Comparison of ENCODE assay signal across 1 cellular context in genomic region chr17:67278363-67278762, GRCh38.
A peak's percentile ranks its signal among the peaks of the same experiment; 100 is the strongest.
TF ChIP-seq lines count a peak whose summit lies in the region.

No MANE protein-coding gene starts in this region.

TF ChIP-seq in K562, 482 proteins besides CTCF, POLR2A, EP300 and RAD21 (continued from another document and continues in another):
- TF ChIP-seq ZNF592 (IDR thresholded peaks at IDR 0.05): peak; percentile 83
- TF ChIP-seq DMBX1 (CRISPR knock-in tag; IDR thresholded peaks at IDR 0.05; ENCODE audit: borderline replicate concordance): peak; percentile 46; the same call in 1 of the 2 replicates
- no peak for TF ChIP-seq ATF6 (CRISPR knock-in tag; IDR thresholded peaks at IDR 0.05)
- 0 out of 2 replicates have a peak, but pooled peaks have one; percentile 36 for TF ChIP-seq ZNF311 (CRISPR knock-in tag; IDR thresholded peaks at IDR 0.05)
- no peak for TF ChIP-seq PPARD (CRISPR knock-in tag; IDR thresholded peaks at IDR 0.05)
- TF ChIP-seq BACH1 (tag; IDR thresholded peaks at IDR 0.05): no peak
- TF ChIP-seq ID3 (CRISPR knock-in tag; IDR thresholded peaks at IDR 0.05): no peak
- peak; percentile 87 for TF ChIP-seq ID3 (tag; IDR thresholded peaks at IDR 0.05)
- TF ChIP-seq SRSF3 (IDR thresholded peaks at IDR 0.05; ENCODE audit: insufficient read depth, low read length): no peak
- no peak for TF ChIP-seq ZNF740 (CRISPR knock-in tag; IDR thresholded peaks at IDR 0.05)
- peak in 1 of 2 experiments; percentile 60; a peak in 1 of 4 replicates for TF ChIP-seq ZNF740 (tag; IDR thresholded peaks at IDR 0.05)
- TF ChIP-seq NFRKB (IDR thresholded peaks at IDR 0.05; ENCODE audit: low read depth): no peak
- TF ChIP-seq ZNF408 (CRISPR knock-in tag; IDR thresholded peaks at IDR 0.05; ENCODE audit: low read depth): no peak
- TF ChIP-seq FOXK1 (CRISPR knock-in tag; IDR thresholded peaks at IDR 0.05; ENCODE audit: borderline replicate concordance): no peak
- TF ChIP-seq ZFPM2 (CRISPR knock-in tag; IDR thresholded peaks at IDR 0.05): no peak
- no peak for TF ChIP-seq RBM25 (IDR thresholded peaks at IDR 0.05; ENCODE audit: low read depth, low read length, severe bottlenecking)
- TF ChIP-seq ZSCAN32 (CRISPR knock-in tag; IDR thresholded peaks at IDR 0.05): no peak
- no peak for TF ChIP-seq ZNF75A (CRISPR knock-in tag; IDR thresholded peaks at IDR 0.05)
- TF ChIP-seq E2F1 (CRISPR knock-in tag; IDR thresholded peaks at IDR 0.05): no peak
- TF ChIP-seq RERE (CRISPR knock-in tag; IDR thresholded peaks at IDR 0.05; ENCODE audit: borderline replicate concordance): no peak
- TF ChIP-seq CREB3 (tag; conservative IDR thresholded peaks at IDR 0.05; ENCODE audit: low read depth): peak; percentile 84
- TF ChIP-seq NR4A1 (CRISPR knock-in tag; IDR thresholded peaks at IDR 0.05): no peak
- peak; percentile 73; the same call in 1 of the 2 replicates for TF ChIP-seq NR4A1 (tag; IDR thresholded peaks at IDR 0.05)
- TF ChIP-seq YY1 (IDR thresholded peaks at IDR 0.05; ENCODE audit: borderline replicate concordance in 1 of 3, control insufficient read depth in 1 of 3, extremely low read depth in 1 of 3, insufficient read depth in 3 of 3, insufficient read length in 1 of 3, insufficient replicate concordance in 2 of 3, low read depth in 1 of 3, low read length in 2 of 3): peak in 1 of 3 experiments; percentile 50
- no peak for TF ChIP-seq ZBTB40 (IDR thresholded peaks at IDR 0.05)
- TF ChIP-seq ZBTB40 (CRISPR knock-in tag; IDR thresholded peaks at IDR 0.05): no peak
- no peak for TF ChIP-seq SMARCE1 (IDR thresholded peaks at IDR 0.05)
- no peak for TF ChIP-seq SRSF7 (optimal IDR thresholded peaks at IDR 0.05; ENCODE audit: low read depth, low read length)
- TF ChIP-seq ZBED1 (IDR thresholded peaks at IDR 0.05): no peak
